In genomic region chr6:79461205-79461604, GRCh38 we compare ENCODE assay signal across 12 cellular contexts.
DNase-seq lines count a peak whose midpoint lies in the region; ATAC-seq and TF ChIP-seq lines count a peak whose summit lies in the region.
"Had no signal": no experiment of that assay in that cellular context is flagged by ENCODE, and none has a peak within 500 bp of the region (broad histone marks: within the 10 kb centered on the region; RNA-seq: fewer than 3 reads in every experiment).

No MANE protein-coding gene starts in this region.

- TF ChIP-seq POLR2A in testis (IDR thresholded peaks at IDR 0.05): no peak

- TF ChIP-seq CTCF in PC-3 (conservative IDR thresholded peaks at IDR 0.05; ENCODE audit: low read depth, low read length) (no peak), testis (IDR thresholded peaks at IDR 0.05) (no peak)

- intact Hi-C loops in PC-3 (cut with micrococcal nuclease): loop anchor here (5.0 kb wide), 1 partner anchor 39 kb away; no protein-coding TSS in a partner anchor
- intact Hi-C loops in left colon (cut with DNase I, micrococcal nuclease): no loop called here
- intact Hi-C loops in testis (cut with DNase I; ENCODE audit: low total_unique reads): no loop called here

- ATAC-seq in GM21786 (IDR thresholded peaks at IDR 0.05; ENCODE audit: unreplicated experiment) (peak; percentile 71), PC-3 (peak; percentile 73), left colon (peak; percentile 49), HG03108 (IDR thresholded peaks at IDR 0.05; ENCODE audit: unreplicated experiment) (no peak)
- ATAC-seq: activated CD4-positive, CD25-positive, alpha-beta regulatory T cell treated with anti-CD3 and anti-CD28 coated beads, Interleukin-2, amount 50 U/mL, for 24 hours had no signal

- no peaks in the 10 kb centered on the region for H4K20me1 ChIP-seq in PC-3 (ENCODE audit: low read length)

- no peak overlapping the region for H3K9ac ChIP-seq in PC-3 (ENCODE audit: low read length)

- no peaks in the 10 kb centered on the region; the same call in 1 of the 2 replicates for H3K36me3 ChIP-seq in PC-3 (ENCODE audit: low read depth, low read length)
- no peaks in the 10 kb centered on the region for H3K36me3 ChIP-seq in testis (ENCODE audit: low read depth, missing control alignments)
- no peaks in the 10 kb centered on the region for H3K36me3 ChIP-seq in H7 (replicated peaks; ENCODE audit: control insufficient read depth, insufficient read depth, low read length)

- H3K27ac ChIP-seq in PC-3 (ENCODE audit: low read length) (no peak overlapping the region), testis (peak overlapping the region; percentile 15 to 47)

- no peak overlapping the region for H2AFZ ChIP-seq in PC-3 (ENCODE audit: low read length)

- DNase-seq in PC-3 (peak; percentile 49), left colon (no peak), testis (peak; percentile 75), NAMALWA (ENCODE audit: low spot score) (no peak), H7 (no peak)
- DNase-seq: activated CD8-positive, alpha-beta memory T cell treated with anti-CD3 and anti-CD28 coated beads, Interleukin-2, amount 50 U/mL, for 48 hours; immature natural killer cell; NCI-H2081; NCI-H774 had no signal

- no peaks in the 10 kb centered on the region for H3F3A ChIP-seq in PC-3 (ENCODE audit: low read length, unreplicated experiment)

- BruUV-seq in PC-3 (replicated peaks; lab: Mats Ljungman, UMichigan): no TSS peak

- H3K4me3 ChIP-seq in PC-3 (ENCODE audit: low read length): no peak overlapping the region
- H3K4me3 ChIP-seq in testis: no peak overlapping the region
- no peak overlapping the region for H3K4me3 ChIP-seq in H7 (ENCODE audit: insufficient read depth, low read depth, low read length)

- H3K9me2 ChIP-seq in PC-3 (replicated peaks; ENCODE audit: low read length): no peaks in the 10 kb centered on the region

- no peaks in the 10 kb centered on the region for H3K79me2 ChIP-seq in PC-3 (ENCODE audit: low read length)

- POLR2A ChIA-PET in PC-3 (lab: Charles Lee; ENCODE audit: unreplicated experiment): interaction anchor here (0.7 kb wide), 1 partner anchor 75 kb away, joined by 3 read pairs; no protein-coding TSS in a partner anchor

- H3K27me3 ChIP-seq in PC-3 (ENCODE audit: low read length) (no peaks in the 10 kb centered on the region), testis (no peaks in the 10 kb centered on the region), H7 (ENCODE audit: control insufficient read depth, insufficient read depth, low read length) (no peaks in the 10 kb centered on the region)

- no peaks in the 10 kb centered on the region for H3K9me3 ChIP-seq in PC-3 (ENCODE audit: low read length)
- H3K9me3 ChIP-seq in testis: no peaks in the 10 kb centered on the region

- 54 to 80% methylated on average over 3 of the region's 3 CpGs for WGBS in testis, 2 donors

- H3K4me1 ChIP-seq in PC-3 (ENCODE audit: insufficient read depth, low read length) (peaks cover 21% of the 10 kb centered on the region), testis (no peaks in the 10 kb centered on the region)

- H3K4me2 ChIP-seq in PC-3 (ENCODE audit: low read length): no peak overlapping the region

- CTCF ChIA-PET in PC-3 (lab: Charles Lee): no interaction called here

Comparison
In these comparisons a context has a peak if more than half of its experiments do, and no peak if none do; other contexts are left out.
1. DNase-seq: peak in PC-3 (single experiment) and testis (single experiment); none in left colon (0 of 2), NAMALWA (single experiment) and H7 (single experiment).